2 cellular contexts compared by ENCODE assay signal in genomic region chr2:223916181-223916900, GRCh38.
TF ChIP-seq lines count a peak whose summit lies in the region.

No MANE protein-coding gene starts in this region.

TF ChIP-seq in HepG2, 621 proteins besides CTCF, POLR2A, EP300 and RAD21:
- TF ChIP-seq, protein P1, sequence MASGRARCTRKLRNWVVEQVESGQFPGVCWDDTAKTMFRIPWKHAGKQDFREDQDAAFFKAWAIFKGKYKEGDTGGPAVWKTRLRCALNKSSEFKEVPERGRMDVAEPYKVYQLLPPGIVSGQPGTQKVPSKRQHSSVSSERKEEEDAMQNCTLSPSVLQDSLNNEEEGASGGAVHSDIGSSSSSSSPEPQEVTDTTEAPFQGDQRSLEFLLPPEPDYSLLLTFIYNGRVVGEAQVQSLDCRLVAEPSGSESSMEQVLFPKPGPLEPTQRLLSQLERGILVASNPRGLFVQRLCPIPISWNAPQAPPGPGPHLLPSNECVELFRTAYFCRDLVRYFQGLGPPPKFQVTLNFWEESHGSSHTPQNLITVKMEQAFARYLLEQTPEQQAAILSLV (CRISPR knock-in tag; IDR thresholded peaks at IDR 0.05; ENCODE audit: borderline replicate concordance): no peak
- TF ChIP-seq XRCC5 (optimal IDR thresholded peaks at IDR 0.05; ENCODE audit: low read length) (no peak), KLF16 (CRISPR knock-in tag; IDR thresholded peaks at IDR 0.05) (no peak), PHF20 (CRISPR knock-in tag; IDR thresholded peaks at IDR 0.05) (no peak), ZSCAN5A (CRISPR knock-in tag; IDR thresholded peaks at IDR 0.05; ENCODE audit: borderline replicate concordance) (no peak), SYNCRIP (IDR thresholded peaks at IDR 0.05; ENCODE audit: insufficient read depth, low read depth, low read length) (no peak), ZSCAN21 (CRISPR knock-in tag; IDR thresholded peaks at IDR 0.05; ENCODE audit: borderline replicate concordance) (no peak), ZNF484 (CRISPR knock-in tag; IDR thresholded peaks at IDR 0.05; ENCODE audit: borderline replicate concordance, low read depth) (no peak), CENPT (CRISPR knock-in tag; IDR thresholded peaks at IDR 0.05; ENCODE audit: low read depth) (no peak), PTBP1 (IDR thresholded peaks at IDR 0.05; ENCODE audit: low read depth, low read length, poor library complexity, severe bottlenecking) (no peak), ATF7-NPFF (CRISPR knock-in tag; IDR thresholded peaks at IDR 0.05; ENCODE audit: low read depth) (no peak), ZZZ3 (CRISPR knock-in tag; IDR thresholded peaks at IDR 0.05; ENCODE audit: borderline replicate concordance) (no peak), ARNTL (CRISPR knock-in tag; IDR thresholded peaks at IDR 0.05) (no peak), ZNF350 (CRISPR knock-in tag; IDR thresholded peaks at IDR 0.05; ENCODE audit: borderline replicate concordance, low read depth) (no peak), PLRG1 (conservative IDR thresholded peaks at IDR 0.05) (no peak), SETDB1 (CRISPR knock-in tag; IDR thresholded peaks at IDR 0.05; ENCODE audit: borderline replicate concordance) (no peak)

TF ChIP-seq in IMR-90, 13 proteins besides CTCF, POLR2A, EP300 and RAD21:
- TF ChIP-seq MXI1 (IDR thresholded peaks at IDR 0.05; ENCODE audit: borderline replicate concordance, low read depth, low read length): no peak
- no peak for TF ChIP-seq CHD1 (IDR thresholded peaks at IDR 0.05; ENCODE audit: low read depth, low read length)
- no peak for TF ChIP-seq CEBPB (IDR thresholded peaks at IDR 0.05; ENCODE audit: low read depth, low read length)
- no peak for TF ChIP-seq RCOR1 (IDR thresholded peaks at IDR 0.05; ENCODE audit: insufficient replicate concordance, low read length)
- no peak for TF ChIP-seq MAFK (IDR thresholded peaks at IDR 0.05; ENCODE audit: low read depth, low read length)
- no peak for TF ChIP-seq FOS (IDR thresholded peaks at IDR 0.05; ENCODE audit: low read depth, low read length)
- no peak for TF ChIP-seq ELK1 (IDR thresholded peaks at IDR 0.05; ENCODE audit: borderline replicate concordance, low read depth, low read length)
- TF ChIP-seq NFE2L2 (IDR thresholded peaks at IDR 0.05; ENCODE audit: low read depth, low read length): no peak
- TF ChIP-seq SMC3 (IDR thresholded peaks at IDR 0.05; ENCODE audit: low read depth, low read length): no peak
